In the genomic region with DNA sequence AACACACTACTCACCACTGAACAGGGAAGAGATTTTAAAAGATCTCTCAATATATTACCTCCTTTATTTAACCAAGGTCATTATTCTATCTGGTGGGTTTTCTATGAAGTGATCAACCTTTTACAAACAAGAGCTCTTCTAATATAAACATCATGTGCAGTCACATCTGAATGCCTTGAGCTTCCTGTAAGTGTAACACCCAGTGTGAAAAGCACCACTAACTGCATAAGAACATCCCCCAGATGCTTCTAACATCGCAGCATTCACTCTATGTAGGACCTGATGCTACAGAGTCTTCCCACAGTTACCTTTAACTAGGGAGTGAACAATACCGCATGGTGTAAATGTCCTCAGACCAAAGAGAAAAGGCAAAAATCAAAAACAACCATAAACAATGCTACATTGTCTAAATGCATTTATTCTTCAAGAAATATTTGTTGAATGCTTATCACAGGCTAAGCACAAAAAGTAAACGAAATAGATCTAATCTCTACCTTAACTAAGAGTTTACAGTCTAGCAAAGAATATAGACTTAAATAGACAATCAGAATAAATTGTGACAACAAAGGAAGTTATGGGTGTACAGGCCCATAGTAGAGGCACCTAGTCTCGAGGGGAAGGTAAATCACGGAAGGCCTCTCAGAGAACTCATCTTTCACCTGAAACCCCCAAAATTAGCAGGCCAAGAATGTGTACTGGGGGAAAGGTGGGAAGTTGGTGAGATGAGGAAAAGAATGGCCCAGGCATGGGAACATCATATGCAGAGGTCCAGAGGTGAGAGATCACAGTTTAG, we compare ENCODE assay signal across 21 cellular contexts. TPM values are rescaled to one million over a fixed set of nuclear protein-coding genes. Genes with fewer than 3 reads are reported as not detected.
DNase-seq lines count a peak whose midpoint lies in the region; TF ChIP-seq lines count a peak whose summit lies in the region.
"Had no signal": no experiment of that assay in that cellular context is flagged by ENCODE, and none has a peak within 500 bp of the region (broad histone marks: within the 10 kb centered on the region; RNA-seq: fewer than 3 reads in every experiment).

No MANE protein-coding gene starts in this region.

- DNase-seq in activated T-cell treated with anti-CD3 and anti-CD28 coated beads, Interleukin-2, amount 50 U/mL, for 24 hours: no peak
- DNase-seq in activated T-cell treated with anti-CD3 and anti-CD28 coated beads, Interleukin-2, amount 50 U/mL, for 1 hour: no peak
- DNase-seq in OCI-LY7 (ENCODE audit: low spot score) (peak; percentile 63), spleen (no peak), CD1c-positive myeloid dendritic cell (ENCODE audit: extremely low spot score) (no peak), Calu3 (no peak), NCI-H146 (lab: John Stamatoyannopoulos, UW) (no peak)
- no peak for DNase-seq in activated naive CD8-positive, alpha-beta T cell treated with anti-CD3 and anti-CD28 coated beads for 36 hours
- DNase-seq: activated CD4-positive, CD25-positive, alpha-beta regulatory T cell; anterior cingulate cortex; caudate nucleus; NCI-H1694 treated with DMSO at 0.1 percent for 48 hours; NCI-H748 treated with DMSO at 0.1 percent for 48 hours; PC-9; stimulated activated CD4-positive, alpha-beta T cell treated with anti-CD3 and anti-CD28 coated beads, Interleukin-4, amount 100 ng/mL, for 24 hours had no signal

- BruUV-seq in OCI-LY7 (replicated peaks; lab: Mats Ljungman, UMichigan) (no TSS peak), Calu3 (replicated peaks; lab: Mats Ljungman, UMichigan) (no TSS peak)

- H3K27ac Mint-ChIP-seq in activated T-cell treated with anti-CD3 and anti-CD28 coated beads, Interleukin-2, amount 50 U/mL, for 24 hours: peak overlapping the region; percentile 90
- H3K27ac Mint-ChIP-seq in activated naive CD8-positive, alpha-beta T cell treated with anti-CD3 and anti-CD28 coated beads for 36 hours: peak overlapping the region; percentile 85
- H3K27ac Mint-ChIP-seq in Calu3 (ENCODE audit: unreplicated experiment): no peak overlapping the region
- H3K27ac Mint-ChIP-seq: GM23338, mesothelial cell of epicardium had no signal

- POLR2A ChIA-PET in OCI-LY7 (lab: Charles Lee): interaction anchor here (0.6 to 1.4 kb wide), 2 partner anchors 19 to 122 kb away, joined by 4 to 5 read pairs; no protein-coding TSS in a partner anchor

- H3K4me1 ChIP-seq in OCI-LY7 (ENCODE audit: insufficient read depth, low read length, poor library complexity, severe bottlenecking) (peaks cover 9% of the 10 kb centered on the region), spleen (peaks cover 0 to 77% (median 16%) of the 10 kb centered on the region in 6 donors)
- H3K4me1 ChIP-seq: suprapubic skin, vagina had no signal

- H3K27me3 Mint-ChIP-seq in activated T-cell treated with anti-CD3 and anti-CD28 coated beads, Interleukin-2, amount 50 U/mL, for 24 hours: no peaks in the 10 kb centered on the region
- H3K27me3 Mint-ChIP-seq in activated naive CD8-positive, alpha-beta T cell treated with anti-CD3 and anti-CD28 coated beads for 36 hours: no peaks in the 10 kb centered on the region
- peaks cover 10% of the 10 kb centered on the region for H3K27me3 Mint-ChIP-seq in Calu3 (ENCODE audit: unreplicated experiment)

- no peak for TF ChIP-seq CTCF in OCI-LY7 (conservative IDR thresholded peaks at IDR 0.05; ENCODE audit: low read length)
- no peak for TF ChIP-seq CTCF in spleen (IDR thresholded peaks at IDR 0.05 in 8 of 11, conservative IDR thresholded peaks at IDR 0.05 in 3 of 11)
- no peak for TF ChIP-seq CTCF in Calu3 (IDR thresholded peaks at IDR 0.05; ENCODE audit: unreplicated experiment)

- H3K4me3 Mint-ChIP-seq in activated T-cell treated with anti-CD3 and anti-CD28 coated beads, Interleukin-2, amount 50 U/mL, for 24 hours: peak overlapping the region; percentile 23
- H3K4me3 Mint-ChIP-seq in activated naive CD8-positive, alpha-beta T cell treated with anti-CD3 and anti-CD28 coated beads for 36 hours: peak overlapping the region; percentile 51
- H3K4me3 Mint-ChIP-seq in Calu3 (ENCODE audit: low read depth, unreplicated experiment): no peak overlapping the region
- H3K4me3 Mint-ChIP-seq: GM23338, mesothelial cell of epicardium had no signal

- no peak overlapping the region for H3K4me2 ChIP-seq in OCI-LY7 (ENCODE audit: low read length)
- H3K4me2 ChIP-seq: GM23338, PC-9 had no signal

- H3K27ac ChIP-seq in OCI-LY7 (ENCODE audit: low read depth, low read length, poor library complexity, severe bottlenecking): no peak overlapping the region
- peak overlapping the region in 7 of 8 donors; percentile 16 to 75 (median 44) for H3K27ac ChIP-seq in spleen
- H3K27ac ChIP-seq: PC-9, suprapubic skin, vagina had no signal

- intact Hi-C loops in OCI-LY7 (cut with micrococcal nuclease; ENCODE audit: unreplicated experiment): no loop called here
- intact Hi-C loops in spleen (cut with DNase I; ENCODE audit: low total_unique reads): no loop called here
- intact Hi-C loops in Calu3 (cut with micrococcal nuclease; ENCODE audit: unreplicated experiment): no loop called here

- H3K9me3 Mint-ChIP-seq in activated T-cell treated with anti-CD3 and anti-CD28 coated beads, Interleukin-2, amount 50 U/mL, for 24 hours: peaks cover 2% of the 10 kb centered on the region
- H3K9me3 Mint-ChIP-seq in activated naive CD8-positive, alpha-beta T cell treated with anti-CD3 and anti-CD28 coated beads for 36 hours: no peaks in the 10 kb centered on the region
- H3K9me3 Mint-ChIP-seq in Calu3 (ENCODE audit: low read depth, unreplicated experiment): no peaks in the 10 kb centered on the region
- H3K9me3 Mint-ChIP-seq: GM23338, mesothelial cell of epicardium had no signal

- H3K36me3 Mint-ChIP-seq in activated T-cell treated with anti-CD3 and anti-CD28 coated beads, Interleukin-2, amount 50 U/mL, for 24 hours (ENCODE audit: low read depth): peaks cover 31% of the 10 kb centered on the region
- H3K36me3 Mint-ChIP-seq in activated naive CD8-positive, alpha-beta T cell treated with anti-CD3 and anti-CD28 coated beads for 36 hours: peaks cover 42% of the 10 kb centered on the region
- H3K36me3 Mint-ChIP-seq in Calu3 (ENCODE audit: insufficient read depth, unreplicated experiment): no peaks in the 10 kb centered on the region
- H3K36me3 Mint-ChIP-seq: mesothelial cell of epicardium had no signal

- H3K36me3 ChIP-seq in OCI-LY7 (ENCODE audit: insufficient read depth, low read length) (no peaks in the 10 kb centered on the region), spleen (no peaks in the 10 kb centered on the region)
- H3K36me3 ChIP-seq: suprapubic skin, vagina had no signal

- CTCF ChIA-PET in OCI-LY7 (lab: Charles Lee; ENCODE audit: unreplicated experiment): no interaction called here
- CTCF ChIA-PET in Calu3 (lab: Charles Lee): no interaction called here

- peaks cover 0 to 63% (median 23%) of the 10 kb centered on the region in 7 donors for H3K27me3 ChIP-seq in spleen (replicated peaks in 1 of 7)
- H3K27me3 ChIP-seq: vagina had no signal

- no peaks in the 10 kb centered on the region for H4K20me1 ChIP-seq in OCI-LY7 (ENCODE audit: insufficient read depth, low read length)

- TF ChIP-seq POLR2A in spleen (IDR thresholded peaks at IDR 0.05): no peak

- peaks cover 2% of the 10 kb centered on the region; the same call in 1 of the 2 replicates for H3K9me2 ChIP-seq in OCI-LY7 (ENCODE audit: insufficient read depth, low read length)

- no peaks in the 10 kb centered on the region for H3K79me2 ChIP-seq in OCI-LY7 (ENCODE audit: insufficient read depth, low read depth, low read length)

- peak overlapping the region; percentile 65 for H2AFZ ChIP-seq in OCI-LY7 (ENCODE audit: low read length)
- H2AFZ ChIP-seq: GM23338, PC-9 had no signal

- H3K4me1 Mint-ChIP-seq in activated T-cell treated with anti-CD3 and anti-CD28 coated beads, Interleukin-2, amount 50 U/mL, for 24 hours (ENCODE audit: low read depth): peaks cover 91% of the 10 kb centered on the region
- H3K4me1 Mint-ChIP-seq in activated naive CD8-positive, alpha-beta T cell treated with anti-CD3 and anti-CD28 coated beads for 36 hours: peaks cover 85% of the 10 kb centered on the region
- no peaks in the 10 kb centered on the region for H3K4me1 Mint-ChIP-seq in Calu3 (ENCODE audit: low read depth, unreplicated experiment)

- H3K9me3 ChIP-seq in OCI-LY7 (ENCODE audit: low read length): no peaks in the 10 kb centered on the region
- H3K9me3 ChIP-seq in spleen: no peaks in the 10 kb centered on the region
- H3K9me3 ChIP-seq: suprapubic skin, vagina had no signal

- WGBS in spleen, 5 donors: 67 to 77% (median 73%) methylated on average over 5 of the region's 5 CpGs

- H3K4me3 ChIP-seq in OCI-LY7 (ENCODE audit: low read depth, low read length, poor library complexity, severe bottlenecking): no peak overlapping the region
- H3K4me3 ChIP-seq in spleen: no peak overlapping the region
- H3K4me3 ChIP-seq: GM23338, PC-9, skin epidermis, suprapubic skin, vagina had no signal

RNA-seq across cellular contexts. Expression of gene SKAP1, which starts 16.2 kb away (rescaled TPM):
- 0.13 TPM in 1 of 2 replicates, not detected in the other for total RNA-seq in OCI-LY7 (2014; rRNA removed; shearing (Covaris generic))
- total RNA-seq in OCI-LY7 (2022): 0.79 and 1.2 TPM in 2 replicates
- 10 to 100 TPM; 54.2 to 55.4 TPM for total RNA-seq in activated naive CD8-positive, alpha-beta T cell treated with anti-CD3 and anti-CD28 coated beads for 36 hours
- total RNA-seq in spleen: 10 to 100 TPM; 11.7 to 26.5 (median 20.5) TPM
- 10 to 100 TPM; 11.5 to 28.9 (median 20.5) TPM for polyA plus RNA-seq in spleen
- total RNA-seq in Calu3 (2022): 4.4 and 9.3 TPM in 2 replicates
- total RNA-seq: GM23338, pulmonary artery endothelial cell had no signal
